In genomic region chr7:7968544-7969305, GRCh38 we compare ENCODE assay signal across 8 cellular contexts. TPM values are rescaled to one million over a fixed set of nuclear protein-coding genes. Genes with fewer than 3 reads are reported as not detected.
DNase-seq lines count a peak whose midpoint lies in the region; ATAC-seq and TF ChIP-seq lines count a peak whose summit lies in the region.

Gene GLCCI1, plus strand, starts transcription at chr7:7968796. Its CDS starts 555 bp downstream, at chr7:7969351.

- H3K27ac Mint-ChIP-seq in activated naive CD4-positive, alpha-beta T cell treated with anti-CD3 and anti-CD28 coated beads, Interleukin-2, amount 50 U/mL, for 24 hours, result peak within 1 kb of the TSS; percentile 93

- H3K27ac ChIP-seq in temporal lobe (ENCODE audit: low read depth, low read length), result peak within 1 kb of the TSS; percentile 93

- peak; percentile 77 for ATAC-seq in HG02588 (IDR thresholded peaks at IDR 0.05; ENCODE audit: unreplicated experiment)
- ATAC-seq in SK-N-SH treated with all-trans-retinoic acid at 6 μM for 48 hours, result peak; percentile 94

- peak within 1 kb of the TSS; percentile 95 for H3K4me3 Mint-ChIP-seq in activated naive CD4-positive, alpha-beta T cell treated with anti-CD3 and anti-CD28 coated beads, Interleukin-2, amount 50 U/mL, for 24 hours

- TF ChIP-seq CTCF in GM06990 (IDR thresholded peaks at IDR 0.05; ENCODE audit: insufficient read depth, low read length, poor library complexity, severe bottlenecking), result no peak

- H3K27me3 Mint-ChIP-seq in activated naive CD4-positive, alpha-beta T cell treated with anti-CD3 and anti-CD28 coated beads, Interleukin-2, amount 50 U/mL, for 24 hours, result no peaks in the 10 kb centered on the region

- H3K27me3 ChIP-seq in GM06990 (replicated peaks; ENCODE audit: control insufficient read depth, insufficient read depth, low read length), result no peaks in the 10 kb centered on the region

- no peaks in the 10 kb centered on the region for H3K36me3 ChIP-seq in GM06990 (ENCODE audit: control insufficient read depth, insufficient read depth, low read length)

- peak; percentile 97 for DNase-seq in GM06990 (ENCODE audit: extremely low read depth, insufficient read length)
- peak; percentile 99 for DNase-seq in NCI-H1092 (lab: John Stamatoyannopoulos, UW)
- peak; percentile 79 for DNase-seq in glomerular endothelial cell (ENCODE audit: extremely low read depth, low read depth, low spot score)
- peak; percentile 97 for DNase-seq in occipital lobe (lab: John Stamatoyannopoulos, UW)

- no peaks in the 10 kb centered on the region for H3K9me3 Mint-ChIP-seq in activated naive CD4-positive, alpha-beta T cell treated with anti-CD3 and anti-CD28 coated beads, Interleukin-2, amount 50 U/mL, for 24 hours

- H3K4me3 ChIP-seq in GM06990 (replicated peaks; ENCODE audit: low read depth, low read length), result peak within 1 kb of the TSS; percentile 87

- H3K4me1 Mint-ChIP-seq in activated naive CD4-positive, alpha-beta T cell treated with anti-CD3 and anti-CD28 coated beads, Interleukin-2, amount 50 U/mL, for 24 hours, result peaks cover 37% of the 10 kb centered on the region

- H3K36me3 Mint-ChIP-seq in activated naive CD4-positive, alpha-beta T cell treated with anti-CD3 and anti-CD28 coated beads, Interleukin-2, amount 50 U/mL, for 24 hours, result no peaks in the 10 kb centered on the region

TF ChIP-seq in SK-N-SH treated with all-trans-retinoic acid at 6 μM for 48 hours, 23 proteins besides CTCF, POLR2A, EP300 and RAD21:
- TF ChIP-seq, protein P1, sequence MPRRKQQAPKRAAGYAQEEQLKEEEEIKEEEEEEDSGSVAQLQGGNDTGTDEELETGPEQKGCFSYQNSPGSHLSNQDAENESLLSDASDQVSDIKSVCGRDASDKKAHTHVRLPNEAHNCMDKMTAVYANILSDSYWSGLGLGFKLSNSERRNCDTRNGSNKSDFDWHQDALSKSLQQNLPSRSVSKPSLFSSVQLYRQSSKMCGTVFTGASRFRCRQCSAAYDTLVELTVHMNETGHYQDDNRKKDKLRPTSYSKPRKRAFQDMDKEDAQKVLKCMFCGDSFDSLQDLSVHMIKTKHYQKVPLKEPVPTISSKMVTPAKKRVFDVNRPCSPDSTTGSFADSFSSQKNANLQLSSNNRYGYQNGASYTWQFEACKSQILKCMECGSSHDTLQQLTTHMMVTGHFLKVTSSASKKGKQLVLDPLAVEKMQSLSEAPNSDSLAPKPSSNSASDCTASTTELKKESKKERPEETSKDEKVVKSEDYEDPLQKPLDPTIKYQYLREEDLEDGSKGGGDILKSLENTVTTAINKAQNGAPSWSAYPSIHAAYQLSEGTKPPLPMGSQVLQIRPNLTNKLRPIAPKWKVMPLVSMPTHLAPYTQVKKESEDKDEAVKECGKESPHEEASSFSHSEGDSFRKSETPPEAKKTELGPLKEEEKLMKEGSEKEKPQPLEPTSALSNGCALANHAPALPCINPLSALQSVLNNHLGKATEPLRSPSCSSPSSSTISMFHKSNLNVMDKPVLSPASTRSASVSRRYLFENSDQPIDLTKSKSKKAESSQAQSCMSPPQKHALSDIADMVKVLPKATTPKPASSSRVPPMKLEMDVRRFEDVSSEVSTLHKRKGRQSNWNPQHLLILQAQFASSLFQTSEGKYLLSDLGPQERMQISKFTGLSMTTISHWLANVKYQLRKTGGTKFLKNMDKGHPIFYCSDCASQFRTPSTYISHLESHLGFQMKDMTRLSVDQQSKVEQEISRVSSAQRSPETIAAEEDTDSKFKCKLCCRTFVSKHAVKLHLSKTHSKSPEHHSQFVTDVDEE (CRISPR knock-in tag; IDR thresholded peaks at IDR 0.05), result peak; percentile 48; the same call in 1 of the 2 replicates
- TF ChIP-seq PATZ1 (CRISPR knock-in tag; IDR thresholded peaks at IDR 0.05; ENCODE audit: borderline replicate concordance), result 0 out of 2 replicates have a peak, but pooled peaks have one; percentile 23
- TF ChIP-seq GLIS3 (CRISPR knock-in tag; IDR thresholded peaks at IDR 0.05), result no peak
- TF ChIP-seq TCF4 (CRISPR knock-in tag; IDR thresholded peaks at IDR 0.05; ENCODE audit: borderline replicate concordance), result no peak

RNA-seq across cellular contexts. Expression of gene GLCCI1, which starts in this region (rescaled TPM):
- 2.0 and 2.6 TPM in 2 replicates for total RNA-seq in glomerular endothelial cell
- total RNA-seq in occipital lobe, result 32.6 TPM
- total RNA-seq in temporal lobe, result 36.6 TPM

Comparison
In these comparisons a context has a peak if more than half of its experiments do, and no peak if none do; other contexts are left out.
1. Peak in every context shown above with its lines: DNase-seq, ATAC-seq, H3K4me3 ChIP-seq and H3K27ac ChIP-seq.